Comparison of ENCODE assay signal across 29 cellular contexts in the genomic region with DNA sequence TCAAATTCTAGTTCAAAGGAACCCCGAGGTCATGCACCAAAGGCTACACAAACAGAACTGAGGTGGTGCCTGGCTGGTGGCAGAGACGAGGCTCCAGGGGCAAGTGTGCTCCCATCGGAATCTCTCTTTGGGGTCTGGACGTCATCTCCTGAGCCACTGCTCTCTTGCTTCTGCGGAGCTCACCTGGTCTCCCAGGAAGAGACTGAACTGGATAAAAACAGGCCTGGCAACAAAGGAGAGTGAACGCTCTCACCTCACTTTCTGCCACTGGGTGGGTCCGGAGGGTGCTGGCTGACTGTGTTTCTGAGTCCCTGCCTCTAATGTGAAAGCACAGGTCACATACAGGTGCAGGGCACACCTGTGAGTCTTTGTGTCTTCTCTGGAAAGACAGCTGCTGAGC. TPM values are rescaled to one million over a fixed set of nuclear protein-coding genes. Genes with fewer than 3 reads are reported as not detected.
"Had no signal": no experiment of that assay in that cellular context is flagged by ENCODE, and none has a peak within 500 bp of the region (broad histone marks: within the 10 kb centered on the region; RNA-seq: fewer than 3 reads in every experiment).

No MANE protein-coding gene starts in this region.

- H3K27me3 ChIP-seq: foreskin keratinocyte, right lobe of liver, uterus had no signal

- ATAC-seq: foreskin keratinocyte; left colon; naive thymus-derived CD8-positive, alpha-beta T cell; right lobe of liver; stimulated activated effector memory CD8-positive, alpha-beta T cell treated with anti-CD3 and anti-CD28 coated beads, Interleukin-12 subunit alpha, Interleukin-12 subunit beta, amount 100 ng/mL, for 72 hours had no signal

- H3K36me3 ChIP-seq: esophagus muscularis mucosa, right lobe of liver, uterus, WERI-Rb-1 had no signal

- H3K27ac Mint-ChIP-seq: activated CD4-positive, alpha-beta memory T cell treated with anti-CD3 and anti-CD28 coated beads, Interleukin-2, amount 10 ng/mL, durations not matched to agents 7 days and 5 days; activated CD4-positive, alpha-beta T cell treated with anti-CD3 and anti-CD28 coated beads, Interleukin-2, amount 10 ng/mL, durations not matched to agents 7 days and 5 days; activated naive CD4-positive, alpha-beta T cell treated with anti-CD3 and anti-CD28 coated beads, Interleukin-2, amount 10 ng/mL, durations not matched to agents 7 days and 5 days; dendritic cell treated with granulocyte-macrophage colony-stimulating factor and Interleukin-4, amounts not matched to agents 40 ng/mL and 50 ng/mL, for 4 days; memory B cell; stimulated activated effector memory CD8-positive, alpha-beta T cell treated with anti-CD3 and anti-CD28 coated beads, Interleukin-12 subunit alpha, Interleukin-12 subunit beta, amount 100 ng/mL, for 72 hours; stimulated activated naive CD8-positive, alpha-beta T cell treated with anti-CD3 and anti-CD28 coated beads, Interleukin-15, Interleukin-2, amounts not matched to agents 100 ng/mL and 50 ng/mL, for 24 hours; T-helper 1 cell treated with Interleukin-12 subunit alpha and Interleukin-12 subunit beta and Interleukin-4 antibody, amounts not matched to agents 30 μg/mL and 1 μg/mL, for 36 hours; type B pancreatic cell had no signal

- H3K4me3 ChIP-seq: esophagus muscularis mucosa, right lobe of liver, skin epidermis, uterus had no signal

- H3K4me1 ChIP-seq: foreskin keratinocyte, right lobe of liver, uterus had no signal

- H3K27me3 Mint-ChIP-seq: dendritic cell treated with granulocyte-macrophage colony-stimulating factor and Interleukin-4, amounts not matched to agents 40 ng/mL and 50 ng/mL, for 4 days; memory B cell; stimulated activated naive CD8-positive, alpha-beta T cell treated with anti-CD3 and anti-CD28 coated beads, Interleukin-15, Interleukin-2, amounts not matched to agents 100 ng/mL and 50 ng/mL, for 24 hours had no signal

- H3K9ac ChIP-seq: SK-N-SH had no signal

- H3K9me3 Mint-ChIP-seq: activated CD4-positive, alpha-beta memory T cell treated with anti-CD3 and anti-CD28 coated beads, Interleukin-2, amount 10 ng/mL, durations not matched to agents 7 days and 5 days; activated CD4-positive, alpha-beta T cell treated with anti-CD3 and anti-CD28 coated beads, Interleukin-2, amount 10 ng/mL, durations not matched to agents 7 days and 5 days; activated naive CD4-positive, alpha-beta T cell treated with anti-CD3 and anti-CD28 coated beads, Interleukin-2, amount 10 ng/mL, durations not matched to agents 7 days and 5 days; dendritic cell treated with granulocyte-macrophage colony-stimulating factor and Interleukin-4, amounts not matched to agents 40 ng/mL and 50 ng/mL, for 4 days; memory B cell; stimulated activated effector memory CD8-positive, alpha-beta T cell treated with anti-CD3 and anti-CD28 coated beads, Interleukin-12 subunit alpha, Interleukin-12 subunit beta, amount 100 ng/mL, for 72 hours; stimulated activated naive CD8-positive, alpha-beta T cell treated with anti-CD3 and anti-CD28 coated beads, Interleukin-15, Interleukin-2, amounts not matched to agents 100 ng/mL and 50 ng/mL, for 24 hours; type B pancreatic cell had no signal

- H3K27ac ChIP-seq: esophagus muscularis mucosa, foreskin keratinocyte, right lobe of liver, skin epidermis, uterus, WERI-Rb-1 had no signal

- DNase-seq: activated CD4-positive, alpha-beta memory T cell treated with anti-CD3 and anti-CD28 coated beads, Interleukin-2, amount 10 ng/mL, durations not matched to agents 7 days and 5 days; activated CD4-positive, alpha-beta T cell treated with anti-CD3 and anti-CD28 coated beads for 1 hour; activated CD4-positive, alpha-beta T cell treated with anti-CD3 and anti-CD28 coated beads, Interleukin-2, amount 10 ng/mL, durations not matched to agents 7 days and 5 days; activated CD8-positive, alpha-beta memory T cell treated with anti-CD3 and anti-CD28 coated beads, Interleukin-2, amount 50 U/mL, for 48 hours; activated gamma-delta T cell; activated naive CD4-positive, alpha-beta T cell treated with anti-CD3 and anti-CD28 coated beads, Interleukin-2, amount 10 ng/mL, durations not matched to agents 7 days and 5 days; amygdala; central memory CD4-positive, alpha-beta T cell; foreskin keratinocyte; left colon; naive thymus-derived CD8-positive, alpha-beta T cell; SK-N-SH; stimulated activated CD4-positive, alpha-beta T cell treated with anti-CD3 and anti-CD28 coated beads, Interleukin-4, amount 100 ng/mL, for 24 hours; substantia nigra; SW 1271; T-helper 9 cell; WERI-Rb-1 had no signal

- H3K9me3 ChIP-seq: esophagus muscularis mucosa, right lobe of liver, SK-N-SH, uterus had no signal

- H3K4me3 Mint-ChIP-seq: activated CD4-positive, alpha-beta memory T cell treated with anti-CD3 and anti-CD28 coated beads, Interleukin-2, amount 10 ng/mL, durations not matched to agents 7 days and 5 days; activated CD4-positive, alpha-beta T cell treated with anti-CD3 and anti-CD28 coated beads, Interleukin-2, amount 10 ng/mL, durations not matched to agents 7 days and 5 days; activated naive CD4-positive, alpha-beta T cell treated with anti-CD3 and anti-CD28 coated beads, Interleukin-2, amount 10 ng/mL, durations not matched to agents 7 days and 5 days; dendritic cell treated with granulocyte-macrophage colony-stimulating factor and Interleukin-4, amounts not matched to agents 40 ng/mL and 50 ng/mL, for 4 days; memory B cell; naive thymus-derived CD8-positive, alpha-beta T cell; stimulated activated effector memory CD8-positive, alpha-beta T cell treated with anti-CD3 and anti-CD28 coated beads, Interleukin-12 subunit alpha, Interleukin-12 subunit beta, amount 100 ng/mL, for 72 hours; stimulated activated naive CD8-positive, alpha-beta T cell treated with anti-CD3 and anti-CD28 coated beads, Interleukin-15, Interleukin-2, amounts not matched to agents 100 ng/mL and 50 ng/mL, for 24 hours; T-helper 1 cell treated with Interleukin-12 subunit alpha and Interleukin-12 subunit beta and Interleukin-4 antibody, amounts not matched to agents 30 μg/mL and 1 μg/mL, for 36 hours; type B pancreatic cell had no signal

- H3K36me3 Mint-ChIP-seq: activated naive CD4-positive, alpha-beta T cell treated with anti-CD3 and anti-CD28 coated beads, Interleukin-2, amount 10 ng/mL, durations not matched to agents 7 days and 5 days; memory B cell; stimulated activated effector memory CD8-positive, alpha-beta T cell treated with anti-CD3 and anti-CD28 coated beads, Interleukin-12 subunit alpha, Interleukin-12 subunit beta, amount 100 ng/mL, for 72 hours; type B pancreatic cell had no signal

- H3K4me1 Mint-ChIP-seq: activated CD4-positive, alpha-beta memory T cell treated with anti-CD3 and anti-CD28 coated beads, Interleukin-2, amount 10 ng/mL, durations not matched to agents 7 days and 5 days; activated CD4-positive, alpha-beta T cell treated with anti-CD3 and anti-CD28 coated beads, Interleukin-2, amount 10 ng/mL, durations not matched to agents 7 days and 5 days; activated naive CD4-positive, alpha-beta T cell treated with anti-CD3 and anti-CD28 coated beads, Interleukin-2, amount 10 ng/mL, durations not matched to agents 7 days and 5 days; memory B cell; stimulated activated effector memory CD8-positive, alpha-beta T cell treated with anti-CD3 and anti-CD28 coated beads, Interleukin-12 subunit alpha, Interleukin-12 subunit beta, amount 100 ng/mL, for 72 hours had no signal

RNA-seq across cellular contexts. Expression of a gene that starts 22.4 kb away (rescaled TPM):
- total RNA-seq: activated CD4-positive, alpha-beta T cell treated with anti-CD3 and anti-CD28 coated beads, Interleukin-2, amount 10 ng/mL, durations not matched to agents 7 days and 5 days; foreskin keratinocyte; glomerular endothelial cell; osteoblast had no signal
- polyA plus RNA-seq: foreskin keratinocyte, SK-N-SH had no signal
